In genomic region chr5:41447761-41448510, GRCh38 we compare ENCODE assay signal across 21 cellular contexts.
A peak's percentile ranks its signal among the peaks of the same experiment; 100 is the strongest.
DNase-seq lines count a peak whose midpoint lies in the region; ATAC-seq, FAIRE-seq and TF ChIP-seq lines count a peak whose summit lies in the region.
"Had no signal": no experiment of that assay in that cellular context is flagged by ENCODE, and none has a peak within 500 bp of the region (broad histone marks: within the 10 kb centered on the region; RNA-seq: fewer than 3 reads in every experiment).

No MANE protein-coding gene starts in this region.

- no peak for TF ChIP-seq RAD21 in K562 (CRISPR knock-in tag; conservative IDR thresholded peaks at IDR 0.05 in 1 of 2, IDR thresholded peaks at IDR 0.05 in 1 of 2)

- H3K27me3 ChIP-seq in K562 (ENCODE audit: control insufficient read depth in 2 of 2, insufficient read depth in 2 of 2, low read length in 2 of 2): no peaks in the 10 kb centered on the region
- H3K27me3 ChIP-seq in neuronal stem cell (ENCODE audit: control insufficient read depth in 3 of 3, insufficient read depth in 3 of 3, low read depth in 1 of 3, low read length in 3 of 3): no peaks in the 10 kb centered on the region

- no peak for ATAC-seq in K562

- no peak for TF ChIP-seq EP300 in K562 (IDR thresholded peaks at IDR 0.05; ENCODE audit: low read length)

- H3K4me3 ChIP-seq in K562 (no peak overlapping the region), neuronal stem cell (ENCODE audit: low read length in 2 of 2) (no peak overlapping the region)

- H3K18ac ChIP-seq in neuronal stem cell (ENCODE audit: low read length): no peak overlapping the region

- H3K4me1 ChIP-seq in K562 (replicated peaks in 1 of 2; ENCODE audit: control insufficient read depth in 2 of 2, insufficient read depth in 2 of 2, low read length in 2 of 2) (no peaks in the 10 kb centered on the region), neuronal stem cell (ENCODE audit: control insufficient read depth in 2 of 2, insufficient read depth in 1 of 2, low read depth in 1 of 2, low read length in 2 of 2) (no peaks in the 10 kb centered on the region)

- H2BK5ac ChIP-seq in neuronal stem cell (ENCODE audit: low read length): no peak overlapping the region

- no peak for FAIRE-seq in K562 (lab: Jason Lieb, UNC)

- no peak overlapping the region for H2BK12ac ChIP-seq in neuronal stem cell (ENCODE audit: low read length)

- H3K9me3 ChIP-seq in K562 (replicated peaks; ENCODE audit: control insufficient read depth, insufficient read depth, low read depth, low read length) (no peaks in the 10 kb centered on the region), neuronal stem cell (replicated peaks in 1 of 2; ENCODE audit: control insufficient read depth in 2 of 2, insufficient read depth in 1 of 2, low read depth in 1 of 2, low read length in 2 of 2) (no peaks in the 10 kb centered on the region)

- DNase-seq in NCI-H1436 (lab: John Stamatoyannopoulos, UW) (peak; percentile 1), NCI-H1436 treated with DMSO at 0.1 percent for 48 hours (lab: John Stamatoyannopoulos, UW) (no peak), G401 (ENCODE audit: low spot score) (peak; percentile 72), NCI-H446 (lab: John Stamatoyannopoulos, UW) (peak; percentile 84 to 95), K562 (ENCODE audit: extremely low read depth in 1 of 4, low spot score in 3 of 4) (no peak), neuronal stem cell (ENCODE audit: low spot score) (no peak), SHP77 treated with DMSO at 0.1 percent for 48 hours (lab: John Stamatoyannopoulos, UW) (no peak), NCI-H526 treated with DMSO at 0.1 percent for 48 hours (lab: John Stamatoyannopoulos, UW) (no peak)
- DNase-seq: AML-193; DMS53; GF-D8; GOT3; HCEC 1CT; NCI-H1105; NCI-H187; NCI-H2107; NCI-H524 treated with DMSO at 0.1 percent for 48 hours; NK-92 treated with Interleukin-12 subunit alpha and Interleukin-12 subunit beta, amount 100 ng/mL, for 24 hours had no signal

- POLR2A ChIA-PET in K562 (lab: Yijun Ruan, JAX): no interaction called here

- no peak overlapping the region for H4K91ac ChIP-seq in neuronal stem cell (ENCODE audit: low read depth, low read length, poor library complexity)

- H3K79me2 ChIP-seq in K562 (ENCODE audit: control insufficient read depth, insufficient read depth, low read length): no peaks in the 10 kb centered on the region

- TF ChIP-seq POLR2A in K562 (conservative IDR thresholded peaks at IDR 0.05): no peak

- TF ChIP-seq CTCF in K562 (IDR thresholded peaks at IDR 0.05 in 2 of 3, conservative IDR thresholded peaks at IDR 0.05 in 1 of 3; ENCODE audit: insufficient read depth in 2 of 3, low read depth in 1 of 3, low read length in 3 of 3): no peak

- H3K79me1 ChIP-seq in neuronal stem cell (ENCODE audit: low read depth, low read length): no peaks in the 10 kb centered on the region

- no peak overlapping the region for H4K8ac ChIP-seq in neuronal stem cell (ENCODE audit: low read depth, low read length)

- no peak overlapping the region for H3K23ac ChIP-seq in neuronal stem cell (ENCODE audit: low read depth, low read length, poor library complexity)

- in situ Hi-C loops in G401 (cut with HindIII; ENCODE audit: low sequenced_read_pairs) (no loop called here), K562 (cut with MboI) (no loop called here)

- no peak overlapping the region for H2BK15ac ChIP-seq in neuronal stem cell (ENCODE audit: low read length)

- H3K4ac ChIP-seq in neuronal stem cell (ENCODE audit: low read length): no peak overlapping the region

- H3K9ac ChIP-seq in K562 (ENCODE audit: insufficient read depth in 1 of 2, low read depth in 2 of 2, low read length in 2 of 2) (no peak overlapping the region), neuronal stem cell (ENCODE audit: low read depth, low read length, poor library complexity) (no peak overlapping the region)

- H3K9me1 ChIP-seq in K562 (ENCODE audit: control insufficient read depth, insufficient read depth, low read length): no peaks in the 10 kb centered on the region

- H3K4me2 ChIP-seq in K562 (ENCODE audit: insufficient read depth, low read length) (no peak overlapping the region), neuronal stem cell (ENCODE audit: insufficient read depth, low read length, poor library complexity, severe bottlenecking) (no peak overlapping the region)

- no peaks in the 10 kb centered on the region for H4K20me1 ChIP-seq in K562 (replicated peaks; ENCODE audit: control insufficient read depth, insufficient read depth, low read length)

- H2AK5ac ChIP-seq in neuronal stem cell (ENCODE audit: low read depth, low read length): no peak overlapping the region

- CTCF ChIA-PET in K562 (lab: Yijun Ruan, JAX; ENCODE audit: low intra/inter-chr PET ratio): no interaction called here

- H2BK120ac ChIP-seq in neuronal stem cell (ENCODE audit: low read depth, low read length): no peak overlapping the region

- intact Hi-C loops in K562 (cut with micrococcal nuclease): no loop called here

- no peak overlapping the region for H2AFZ ChIP-seq in K562 (ENCODE audit: low read depth, low read length)
- H2AFZ ChIP-seq in neuronal stem cell (ENCODE audit: low read length): no peak overlapping the region

- H3K36me3 ChIP-seq in K562 (ENCODE audit: control insufficient read depth, insufficient read depth, low read length) (no peaks in the 10 kb centered on the region), neuronal stem cell (replicated peaks in 1 of 2; ENCODE audit: control insufficient read depth in 2 of 2, insufficient read depth in 2 of 2, low read length in 2 of 2) (no peaks in the 10 kb centered on the region)

- no TSS peak for BruUV-seq in K562 (replicated peaks; lab: Mats Ljungman, UMichigan)

- H3K14ac ChIP-seq in neuronal stem cell (ENCODE audit: low read length): no peak overlapping the region

- no peak overlapping the region for H3K27ac ChIP-seq in K562 (ENCODE audit: extremely low read depth, low read depth, low read length)
- no peak overlapping the region for H3K27ac ChIP-seq in neuronal stem cell (replicated peaks; ENCODE audit: low read length)
- H3K27ac ChIP-seq: 22Rv1, C4-2B, RWPE1 had no signal

- WGBS in K562 (ENCODE audit: insufficient coverage, low coverage, missing lambda C conversion rate): 11% methylated on average over 2 of the region's 2 CpGs
- no CpG with 5 or more reads among the region's 2 CpGs for WGBS in neuronal stem cell (ENCODE audit: extremely low coverage in 2 of 2, insufficient read length in 2 of 2, insufficient replicate concordance in 1 of 2), 2 donors

TF ChIP-seq in K562, 482 proteins besides CTCF, POLR2A, EP300 and RAD21:
- TF ChIP-seq NFIC (IDR thresholded peaks at IDR 0.05) (peak; percentile 39), MCM3 (IDR thresholded peaks at IDR 0.05) (no peak)
- TF ChIP-seq, protein P1, sequence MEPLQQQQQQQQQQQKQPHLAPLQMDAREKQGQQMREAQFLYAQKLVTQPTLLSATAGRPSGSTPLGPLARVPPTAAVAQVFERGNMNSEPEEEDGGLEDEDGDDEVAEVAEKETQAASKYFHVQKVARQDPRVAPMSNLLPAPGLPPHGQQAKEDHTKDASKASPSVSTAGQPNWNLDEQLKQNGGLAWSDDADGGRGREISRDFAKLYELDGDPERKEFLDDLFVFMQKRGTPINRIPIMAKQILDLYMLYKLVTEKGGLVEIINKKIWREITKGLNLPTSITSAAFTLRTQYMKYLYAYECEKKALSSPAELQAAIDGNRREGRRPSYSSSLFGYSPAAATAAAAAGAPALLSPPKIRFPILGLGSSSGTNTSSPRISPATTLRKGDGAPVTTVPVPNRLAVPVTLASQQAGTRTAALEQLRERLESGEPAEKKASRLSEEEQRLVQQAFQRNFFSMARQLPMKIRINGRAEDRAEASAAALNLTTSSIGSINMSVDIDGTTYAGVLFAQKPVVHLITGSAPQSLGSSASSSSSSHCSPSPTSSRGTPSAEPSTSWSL (CRISPR knock-in tag; IDR thresholded peaks at IDR 0.05; ENCODE audit: borderline replicate concordance): no peak

Comparison
In these comparisons a context has a peak if more than half of its experiments do, and no peak if none do; other contexts are left out.
1. DNase-seq: peak in NCI-H1436 (single experiment), G401 (single experiment) and NCI-H446 (2 of 2); none in NCI-H1436 treated with DMSO at 0.1 percent for 48 hours (single experiment), K562 (0 of 4), neuronal stem cell (single experiment), SHP77 treated with DMSO at 0.1 percent for 48 hours (single experiment) and NCI-H526 treated with DMSO at 0.1 percent for 48 hours (single experiment).